ENCODE assay signal across 9 cellular contexts in the genomic region with DNA sequence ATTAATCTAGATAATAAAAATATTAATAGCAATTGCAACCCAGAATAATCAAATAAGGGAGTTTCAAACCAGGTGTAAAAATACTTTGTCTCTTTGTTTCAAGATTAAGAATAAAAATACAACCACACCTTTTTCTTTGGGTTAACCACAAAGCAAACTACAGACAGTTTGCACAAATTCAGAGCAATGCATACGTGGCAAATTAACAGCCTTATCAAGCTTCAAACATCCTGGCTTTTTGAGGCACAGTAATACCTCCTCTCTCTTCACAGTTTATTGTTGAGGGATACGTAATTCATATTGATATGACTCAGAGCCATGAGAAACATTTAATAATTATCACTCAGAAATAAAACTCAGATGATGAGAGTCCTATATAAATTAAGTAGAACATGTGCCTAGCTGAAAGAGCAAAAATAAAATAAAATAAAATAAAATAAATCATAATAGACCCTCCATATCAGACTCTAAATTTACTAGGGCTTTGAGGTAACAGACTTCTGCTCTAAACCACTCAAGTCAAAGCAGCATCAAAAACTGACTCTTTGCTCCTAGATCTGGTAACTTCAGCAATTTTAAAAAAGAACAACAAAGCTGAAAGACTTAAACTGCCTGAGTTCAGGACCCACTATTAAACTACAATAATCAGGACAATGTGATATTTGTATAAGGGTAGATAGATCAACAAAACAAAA. TPM values are rescaled to one million over a fixed set of nuclear protein-coding genes. Genes with fewer than 3 reads are reported as not detected.
A peak's percentile ranks its signal among the peaks of the same experiment; 100 is the strongest.
DNase-seq lines count a peak whose midpoint lies in the region; ATAC-seq and TF ChIP-seq lines count a peak whose summit lies in the region.
"Had no signal": no experiment of that assay in that cellular context is flagged by ENCODE, and none has a peak within 500 bp of the region (broad histone marks: within the 10 kb centered on the region; RNA-seq: fewer than 3 reads in every experiment).

No MANE protein-coding gene starts in this region.

- peak overlapping the region; percentile 37 for H3K4me3 Mint-ChIP-seq in central memory CD8-positive, alpha-beta T cell

- intact Hi-C loops in IMR-90 (cut with micrococcal nuclease): no loop called here
- intact Hi-C loops in posterior cingulate gyrus (cut with DNase I): no loop called here

- H3K36me3 ChIP-seq in IMR-90 (ENCODE audit: control insufficient read depth, insufficient read depth, low read length): no peaks in the 10 kb centered on the region

- no peak overlapping the region for H3K27ac ChIP-seq in IMR-90 (ENCODE audit: insufficient read depth, low read length)

- no TSS peak for BruUV-seq in IMR-90 (replicated peaks; lab: Mats Ljungman, UMichigan)

- POLR2A ChIA-PET in IMR-90 (lab: Charles Lee; ENCODE audit: unreplicated experiment): no interaction called here

- no peak overlapping the region for H3K56ac ChIP-seq in IMR-90 (ENCODE audit: extremely low read depth, insufficient read depth, low read length)

- H3K4me1 ChIP-seq in IMR-90 (ENCODE audit: control insufficient read depth, insufficient read depth, low read length): peaks cover 3% of the 10 kb centered on the region

- no peak overlapping the region for H2AK5ac ChIP-seq in IMR-90 (ENCODE audit: low read depth, low read length)

- no peak overlapping the region for H3K4ac ChIP-seq in IMR-90 (ENCODE audit: low read depth, low read length)

- no peak overlapping the region; the same call in 1 of the 2 replicates for H3K23ac ChIP-seq in IMR-90 (ENCODE audit: low read depth, low read length)

- H4K20me1 ChIP-seq in IMR-90 (ENCODE audit: insufficient read depth, low read length): no peaks in the 10 kb centered on the region

- DNase-seq in IMR-90 (peak; percentile 11), DMS 273 treated with DMSO at 0.1 percent for 48 hours (lab: John Stamatoyannopoulos, UW) (no peak), cerebellar nuclear complex (lab: John Stamatoyannopoulos, UW) (no peak), posterior cingulate gyrus (no peak), UCSD-AML1 (lab: John Stamatoyannopoulos, UW; ENCODE audit: unreplicated experiment) (no peak)
- peak in 1 of 2 donors; percentile 34 for DNase-seq in central memory CD8-positive, alpha-beta T cell (ENCODE audit: low spot score in 2 of 2)
- DNase-seq: NCI-H2081 treated with DMSO at 0.1 percent for 48 hours had no signal

- H3K9me3 Mint-ChIP-seq in central memory CD8-positive, alpha-beta T cell: no peaks in the 10 kb centered on the region

- TF ChIP-seq CTCF in IMR-90 (conservative IDR thresholded peaks at IDR 0.05; ENCODE audit: low read depth, low read length): no peak

- no peak overlapping the region for H4K91ac ChIP-seq in IMR-90 (ENCODE audit: insufficient read depth, low read depth, low read length)

- H3K79me1 ChIP-seq in IMR-90 (ENCODE audit: low read depth in 1 of 2, low read length in 2 of 2): peaks cover 3 to 27% of the 10 kb centered on the region in 2 experiments; a peak in 3 of 4 replicates

- H3K27me3 Mint-ChIP-seq in central memory CD8-positive, alpha-beta T cell: no peaks in the 10 kb centered on the region

- no peak overlapping the region for H3K18ac ChIP-seq in IMR-90 (ENCODE audit: low read depth, low read length)

- no peak for TF ChIP-seq POLR2A in IMR-90 (IDR thresholded peaks at IDR 0.05; ENCODE audit: low read depth, low read length)

- no peak for TF ChIP-seq RAD21 in IMR-90 (IDR thresholded peaks at IDR 0.05; ENCODE audit: low read length)

- no peak overlapping the region for H4K8ac ChIP-seq in IMR-90 (ENCODE audit: low read depth in 2 of 2, low read length in 2 of 2)

- no peaks in the 10 kb centered on the region for H3K9me3 ChIP-seq in IMR-90 (ENCODE audit: control insufficient read depth, insufficient read depth, low read length)

- no peak overlapping the region for H2BK15ac ChIP-seq in IMR-90 (ENCODE audit: low read depth, low read length)

- no CpG with 5 or more reads among the region's 2 CpGs for WGBS in IMR-90 (ENCODE audit: extremely low coverage in 2 of 2, insufficient read length in 1 of 2), 2 experiments

- no peak overlapping the region for H2BK5ac ChIP-seq in IMR-90 (ENCODE audit: low read depth, low read length, poor library complexity, severe bottlenecking)

- no peaks in the 10 kb centered on the region for H3K27me3 ChIP-seq in IMR-90 (ENCODE audit: control insufficient read depth, insufficient read depth, low read length)

- H2BK120ac ChIP-seq in IMR-90 (ENCODE audit: low read depth, low read length): no peak overlapping the region

- ATAC-seq in GM18498 (IDR thresholded peaks at IDR 0.05; ENCODE audit: unreplicated experiment) (peak; percentile 63), GM21515 (IDR thresholded peaks at IDR 0.05; ENCODE audit: unreplicated experiment) (peak; percentile 62), IMR-90 (ENCODE audit: low read depth) (no peak)
- peak; percentile 96 for ATAC-seq in central memory CD8-positive, alpha-beta T cell (replicated peaks; ENCODE audit: extremely low read depth, poor library complexity, severe bottlenecking)

- peaks cover 42% of the 10 kb centered on the region for H3K4me1 Mint-ChIP-seq in central memory CD8-positive, alpha-beta T cell

- no peak overlapping the region for H3K14ac ChIP-seq in IMR-90 (replicated peaks; ENCODE audit: low read depth, low read length)

- H3K9me1 ChIP-seq in IMR-90 (ENCODE audit: insufficient read depth, low read length): no peaks in the 10 kb centered on the region

- H3K36me3 Mint-ChIP-seq in central memory CD8-positive, alpha-beta T cell (ENCODE audit: insufficient read depth): peaks cover 5% of the 10 kb centered on the region

- in situ Hi-C loops in IMR-90 (cut with MboI; ENCODE audit: low sequenced_read_pairs): no loop called here

- H2AK9ac ChIP-seq in IMR-90 (replicated peaks; ENCODE audit: low read depth, low read length, poor library complexity): no peak overlapping the region

- H2BK20ac ChIP-seq in IMR-90 (ENCODE audit: low read depth, low read length): no peak overlapping the region

- H3K9ac ChIP-seq in IMR-90 (ENCODE audit: low read depth, low read length): no peak overlapping the region

- CTCF ChIA-PET in IMR-90 (lab: Yijun Ruan, JAX): interaction anchor here (0.8 kb wide), 1 partner anchor 10 kb away, joined by 3 read pairs; no protein-coding TSS in a partner anchor

- dilution Hi-C loops in IMR-90 (cut with HindIII; ENCODE audit: low sequenced_read_pairs, unreplicated experiment): no loop called here

- H3K4me3 ChIP-seq in IMR-90 (ENCODE audit: insufficient read depth, low read depth, low read length): no peak overlapping the region

- peak overlapping the region; percentile 88 for H3K27ac Mint-ChIP-seq in central memory CD8-positive, alpha-beta T cell (ENCODE audit: low read depth)

- H2AFZ ChIP-seq in IMR-90 (replicated peaks; ENCODE audit: low read length, poor library complexity): no peak overlapping the region

- H3K4me2 ChIP-seq in IMR-90 (ENCODE audit: low read depth, low read length): no peak overlapping the region

- H4K5ac ChIP-seq in IMR-90 (ENCODE audit: low read depth, low read length): no peak overlapping the region

TF ChIP-seq in IMR-90, 13 proteins besides CTCF, POLR2A, EP300 and RAD21:
- TF ChIP-seq FOS (IDR thresholded peaks at IDR 0.05; ENCODE audit: low read depth, low read length) (no peak), RFX5 (IDR thresholded peaks at IDR 0.05; ENCODE audit: low read depth, low read length) (no peak), ELK1 (IDR thresholded peaks at IDR 0.05; ENCODE audit: borderline replicate concordance, low read depth, low read length) (no peak), RCOR1 (IDR thresholded peaks at IDR 0.05; ENCODE audit: insufficient replicate concordance, low read length) (no peak), MAFK (IDR thresholded peaks at IDR 0.05; ENCODE audit: low read depth, low read length) (no peak), NFE2L2 (IDR thresholded peaks at IDR 0.05; ENCODE audit: low read depth, low read length) (no peak), CHD1 (IDR thresholded peaks at IDR 0.05; ENCODE audit: low read depth, low read length) (no peak), MXI1 (IDR thresholded peaks at IDR 0.05; ENCODE audit: borderline replicate concordance, low read depth, low read length) (no peak), CEBPB (IDR thresholded peaks at IDR 0.05; ENCODE audit: low read depth, low read length) (no peak), MAZ (IDR thresholded peaks at IDR 0.05; ENCODE audit: borderline replicate concordance, low read depth, low read length) (no peak), BHLHE40 (IDR thresholded peaks at IDR 0.05; ENCODE audit: low read depth, low read length) (no peak), SMC3 (IDR thresholded peaks at IDR 0.05; ENCODE audit: low read depth, low read length) (no peak)
- TF ChIP-seq, protein P1, sequence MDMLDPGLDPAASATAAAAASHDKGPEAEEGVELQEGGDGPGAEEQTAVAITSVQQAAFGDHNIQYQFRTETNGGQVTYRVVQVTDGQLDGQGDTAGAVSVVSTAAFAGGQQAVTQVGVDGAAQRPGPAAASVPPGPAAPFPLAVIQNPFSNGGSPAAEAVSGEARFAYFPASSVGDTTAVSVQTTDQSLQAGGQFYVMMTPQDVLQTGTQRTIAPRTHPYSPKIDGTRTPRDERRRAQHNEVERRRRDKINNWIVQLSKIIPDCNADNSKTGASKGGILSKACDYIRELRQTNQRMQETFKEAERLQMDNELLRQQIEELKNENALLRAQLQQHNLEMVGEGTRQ (IDR thresholded peaks at IDR 0.05; ENCODE audit: low read depth, low read length): no peak

RNA-seq across cellular contexts. Expression of gene EDEM3, which starts 11.4 kb away (rescaled TPM):
- total RNA-seq in IMR-90 (2012; rRNA removed): 29.9 and 50.5 TPM in 2 replicates
- polyA plus RNA-seq in IMR-90 (2012; rRNA removed): 10.2 and 17.5 TPM in 2 replicates
- 1.2 and 1.6 TPM in 2 replicates for polyA plus RNA-seq in IMR-90 (2012; cell fraction: cytosol; rRNA removed)
- 2.1 and 18.2 TPM in 2 replicates for polyA plus RNA-seq in IMR-90 (2012; cell fraction: nucleus; rRNA removed; ENCODE audit: low replicate concordance)
